Comparison of ENCODE assay signal across 9 cellular contexts in genomic region chr11:64925536-64926449, GRCh38. TPM values are rescaled to one million over a fixed set of nuclear protein-coding genes. Genes with fewer than 3 reads are reported as not detected.
DNase-seq lines count a peak whose midpoint lies in the region; ATAC-seq and TF ChIP-seq lines count a peak whose summit lies in the region.
"Had no signal": no experiment of that assay in that cellular context is flagged by ENCODE, and none has a peak within 500 bp of the region (broad histone marks: within the 10 kb centered on the region; RNA-seq: fewer than 3 reads in every experiment).

No MANE protein-coding gene starts in this region.

- DNase-seq in heart left ventricle (no peak), cardiac septum (ENCODE audit: low spot score) (no peak), breast epithelium (ENCODE audit: low spot score in 2 of 2) (no peak), mesothelial cell of epicardium (ENCODE audit: low spot score in 2 of 2, unreplicated experiment in 2 of 2) (no peak), putamen (ENCODE audit: low spot score) (no peak), kidney glomerular epithelial cell (lab: John Stamatoyannopoulos, UW) (no peak)

- no peak overlapping the region for H3K27ac Mint-ChIP-seq in mesothelial cell of epicardium

- H3K4me3 ChIP-seq in heart left ventricle = peak overlapping the region in 11 of 12 donors; percentile 86 to 100 (median 98)
- H3K4me3 ChIP-seq in breast epithelium = peak overlapping the region; percentile 88 to 99 (median 95)
- H3K4me3 ChIP-seq in urinary bladder (ENCODE audit: low read depth, low read length) = peak overlapping the region; percentile 89

- H3K9me3 ChIP-seq in heart left ventricle = no peaks in the 10 kb centered on the region
- no peaks in the 10 kb centered on the region for H3K9me3 ChIP-seq in breast epithelium

- TF ChIP-seq CTCF in heart left ventricle (IDR thresholded peaks at IDR 0.05) = no peak
- no peak for TF ChIP-seq CTCF in breast epithelium (IDR thresholded peaks at IDR 0.05)
- TF ChIP-seq CTCF in mesothelial cell of epicardium (IDR thresholded peaks at IDR 0.05; ENCODE audit: unreplicated experiment) = no peak

- H3K36me3 ChIP-seq in heart left ventricle (peaks cover 0 to 46% (median 35%) of the 10 kb centered on the region in 9 donors), breast epithelium (no peaks in the 10 kb centered on the region), urinary bladder (ENCODE audit: insufficient read depth) (no peaks in the 10 kb centered on the region)

- 56 to 66% (median 61%) methylated on average over 7 to 24 of the region's 24 CpGs for WGBS in heart left ventricle, 4 donors
- WGBS in urinary bladder = 63% methylated on average over 24 of the region's 24 CpGs

- no peak for TF ChIP-seq POLR2A in heart left ventricle (IDR thresholded peaks at IDR 0.05)
- no peak for TF ChIP-seq POLR2A in breast epithelium (IDR thresholded peaks at IDR 0.05)

- H3K4me1 ChIP-seq in heart left ventricle (peaks cover 0 to 33% (median 21%) of the 10 kb centered on the region in 12 donors), breast epithelium (peaks cover 0 to 7% of the 10 kb centered on the region in 2 donors), urinary bladder (ENCODE audit: insufficient read depth) (no peaks in the 10 kb centered on the region)

- intact Hi-C loops in heart left ventricle (cut with DNase I) = loop anchor here in 8 of 10 donors (2.0 to 10.0 kb wide), 8 partner anchors 52 to 199 kb away; partner anchors contain the start of genes ARL2 (in 4 of the 8), BATF2 (in 3 of the 8), FAU (in 1 of the 8) and MRPL49 (in 1 of the 8)
- intact Hi-C loops in cardiac septum (cut with DNase I) = loop anchor here (5.0 kb wide), 1 partner anchor 87 kb away; the partner anchor contains the start of gene ARL2
- intact Hi-C loops in breast epithelium (cut with DNase I; ENCODE audit: low total_unique reads) = no loop called here

- H3K36me3 Mint-ChIP-seq in mesothelial cell of epicardium = peaks cover 11% of the 10 kb centered on the region

- peaks cover 13% of the 10 kb centered on the region for H3K4me1 Mint-ChIP-seq in mesothelial cell of epicardium

- H3K27ac ChIP-seq in heart left ventricle = peak overlapping the region in 3 of 12 donors; percentile 94 to 97 (median 96)
- H3K27ac ChIP-seq in breast epithelium = no peak overlapping the region
- H3K27ac ChIP-seq in urinary bladder (ENCODE audit: low read depth) = no peak overlapping the region

- no peaks in the 10 kb centered on the region for H3K27me3 ChIP-seq in heart left ventricle
- H3K27me3 ChIP-seq in breast epithelium = no peaks in the 10 kb centered on the region

- H3K27me3 Mint-ChIP-seq in mesothelial cell of epicardium (ENCODE audit: low read depth) = no peaks in the 10 kb centered on the region

- no peaks in the 10 kb centered on the region for H3K9me3 Mint-ChIP-seq in mesothelial cell of epicardium

- ATAC-seq in heart left ventricle (no peak), GM18907 (IDR thresholded peaks at IDR 0.05; ENCODE audit: unreplicated experiment) (no peak)

- H3K4me3 Mint-ChIP-seq in mesothelial cell of epicardium = peak overlapping the region; percentile 92

RNA-seq across cellular contexts. Expression of gene PPP2R5B, which starts 1.3 kb away (rescaled TPM):
- 10 to 100 TPM; 17.5 to 32.5 (median 22.3) TPM for total RNA-seq in heart left ventricle
- polyA plus RNA-seq in heart left ventricle = 10 to 100 TPM; 27.1 to 34.3 TPM
- 24.9 TPM for total RNA-seq in cardiac septum
- 10 to 100 TPM; 12.8 to 14.0 (median 13.8) TPM for total RNA-seq in breast epithelium
- 12.3 to 14.4 TPM (median 13.5 TPM) in 3 replicates for total RNA-seq in mesothelial cell of epicardium
- total RNA-seq in urinary bladder = 7.3 TPM
- 22.1 TPM for polyA plus RNA-seq in urinary bladder

RNA-seq across cellular contexts. Expression of gene ATG2A, which starts 8.8 kb away (rescaled TPM):
- total RNA-seq in heart left ventricle = 10 to 100 TPM; 11.4 to 38.5 (median 18.4) TPM
- 10 to 100 TPM; 12.8 to 16.1 TPM for polyA plus RNA-seq in heart left ventricle
- total RNA-seq in cardiac septum = 14.6 TPM
- total RNA-seq in breast epithelium = 10 to 100 TPM; 20.0 to 22.1 (median 21.2) TPM
- 29.8 to 32.9 TPM (median 31.7 TPM) in 3 replicates for total RNA-seq in mesothelial cell of epicardium
- total RNA-seq in urinary bladder = 7.6 TPM
- polyA plus RNA-seq in urinary bladder = 21.4 TPM

RNA-seq across cellular contexts. Expression of gene GPHA2, which starts 9.9 kb away (rescaled TPM):
- under 1 TPM in 1 of 9 donors, not detected in 8; 0.48 TPM for total RNA-seq in heart left ventricle
- polyA plus RNA-seq in heart left ventricle = not detected
- not detected for total RNA-seq in cardiac septum
- not detected for total RNA-seq in breast epithelium
- not detected in 3 replicates for total RNA-seq in mesothelial cell of epicardium
- total RNA-seq in urinary bladder = not detected
- polyA plus RNA-seq in urinary bladder = not detected
- total RNA-seq: Daoy had no signal

RNA-seq across cellular contexts. Expression of gene MAJIN, which starts 46.1 kb away (rescaled TPM):
- not detected for total RNA-seq in heart left ventricle
- not detected for polyA plus RNA-seq in heart left ventricle
- not detected for total RNA-seq in cardiac septum
- not detected for total RNA-seq in breast epithelium
- total RNA-seq in mesothelial cell of epicardium = not detected in 3 replicates
- not detected for total RNA-seq in urinary bladder
- not detected for polyA plus RNA-seq in urinary bladder
- total RNA-seq: Daoy had no signal

RNA-seq across cellular contexts. Expression of gene EHD1, which starts 47.4 kb away (rescaled TPM):
- total RNA-seq in heart left ventricle (100 to 1,000 TPM in 1 of 9 donors, 10 to 100 TPM in 8; 38.2 to 102 (median 58.2) TPM), cardiac septum (50.9 TPM), breast epithelium (10 to 100 TPM; 26.9 to 45.4 (median 31.2) TPM), mesothelial cell of epicardium (84.9 to 94.5 TPM (median 86.8 TPM) in 3 replicates), urinary bladder (31.3 TPM)
- polyA plus RNA-seq in heart left ventricle (10 to 100 TPM; 27.9 to 50.4 TPM), urinary bladder (50.5 TPM)
